In the genomic region with DNA sequence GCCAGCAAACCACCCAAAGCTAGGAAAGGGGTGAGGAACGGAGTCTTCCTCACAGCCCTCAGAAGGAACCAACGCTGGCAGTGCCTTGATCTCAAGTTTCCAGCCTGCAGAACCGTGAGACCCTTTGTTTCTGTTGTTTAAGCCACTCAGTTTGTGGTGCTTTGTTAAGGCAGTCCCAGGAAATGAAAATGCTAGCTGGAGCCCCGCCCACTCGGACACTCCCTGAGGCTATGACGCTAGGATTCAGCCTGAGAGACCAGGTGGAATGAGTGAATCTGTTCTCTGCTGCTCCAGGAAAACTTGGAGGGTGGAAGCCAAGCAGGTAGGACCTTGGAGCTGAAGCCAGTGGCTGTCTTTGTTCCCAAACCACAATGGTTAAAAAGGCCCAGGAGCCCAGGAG, we compare ENCODE assay signal across 1 cellular context.
TF ChIP-seq lines count a peak whose summit lies in the region.

No MANE protein-coding gene starts in this region.

TF ChIP-seq in HEK293T, 16 proteins besides CTCF, POLR2A, EP300 and RAD21 (continued from another document):
- no peak for TF ChIP-seq L3MBTL2 (conservative IDR thresholded peaks at IDR 0.05)
